Comparison of ENCODE assay signal across 10 cellular contexts in genomic region chr20:6053776-6054688, GRCh38. TPM values are rescaled to one million over a fixed set of nuclear protein-coding genes. Genes with fewer than 3 reads are reported as not detected.
DNase-seq lines count a peak whose midpoint lies in the region; ATAC-seq and TF ChIP-seq lines count a peak whose summit lies in the region.
"Had no signal": no experiment of that assay in that cellular context is flagged by ENCODE, and none has a peak within 500 bp of the region (broad histone marks: within the 10 kb centered on the region; RNA-seq: fewer than 3 reads in every experiment).

Gene LRRN4, minus strand, starts transcription at chr20:6054060. Its CDS starts 1,261 bp downstream, at chr20:6052799.

- no peak within 1 kb of the TSS for H3K27ac Mint-ChIP-seq in naive thymus-derived CD4-positive, alpha-beta T cell

- no peaks in the 10 kb centered on the region for H3K9me3 Mint-ChIP-seq in naive thymus-derived CD4-positive, alpha-beta T cell

- peaks cover 0 to 5% (median 0%) of the 10 kb centered on the region in 5 donors for H3K36me3 Mint-ChIP-seq in naive thymus-derived CD4-positive, alpha-beta T cell

- DNase-seq in ELR (ENCODE audit: low read depth) (peak; percentile 48), NCI-H146 (lab: John Stamatoyannopoulos, UW) (peak; percentile 80), astrocyte of the hippocampus (ENCODE audit: low read depth, low spot score) (peak; percentile 69), hypothalamus (lab: John Stamatoyannopoulos, UW) (no peak), colonic mucosa (no peak), middle frontal gyrus (ENCODE audit: extremely low spot score, low spot score) (no peak)
- DNase-seq in naive thymus-derived CD4-positive, alpha-beta T cell = no peak
- DNase-seq: NCI-H1694 had no signal

- no peaks in the 10 kb centered on the region for H3K27me3 ChIP-seq in naive thymus-derived CD4-positive, alpha-beta T cell (ENCODE audit: control insufficient read depth in 2 of 2, insufficient read depth in 2 of 2, low read length in 2 of 2)
- peaks cover 18% of the 10 kb centered on the region for H3K27me3 ChIP-seq in colonic mucosa

- H3K27me3 Mint-ChIP-seq in naive thymus-derived CD4-positive, alpha-beta T cell = peaks cover 18 to 51% (median 38%) of the 10 kb centered on the region in 5 donors

- CTCF ChIA-PET in naive thymus-derived CD4-positive, alpha-beta T cell (lab: Charles Lee) = no interaction called here

- POLR2A ChIA-PET in naive thymus-derived CD4-positive, alpha-beta T cell (lab: Charles Lee) = no interaction called here

- no peaks in the 10 kb centered on the region for H3K36me3 ChIP-seq in naive thymus-derived CD4-positive, alpha-beta T cell (ENCODE audit: control insufficient read depth in 2 of 3, insufficient read depth in 3 of 3, low read length in 3 of 3)
- no peaks in the 10 kb centered on the region for H3K36me3 ChIP-seq in colonic mucosa

- H3K4me1 Mint-ChIP-seq in naive thymus-derived CD4-positive, alpha-beta T cell = peaks cover 0 to 13% (median 7%) of the 10 kb centered on the region in 7 donors

- H3K4me3 ChIP-seq in naive thymus-derived CD4-positive, alpha-beta T cell (ENCODE audit: low read length) = no peak within 1 kb of the TSS
- no peak within 1 kb of the TSS for H3K4me3 ChIP-seq in colonic mucosa

- no peaks in the 10 kb centered on the region for H3K4me1 ChIP-seq in naive thymus-derived CD4-positive, alpha-beta T cell (ENCODE audit: control insufficient read depth in 2 of 2, insufficient read depth in 2 of 2, low read length in 2 of 2)
- H3K4me1 ChIP-seq in colonic mucosa = peaks cover 8% of the 10 kb centered on the region

- no peaks in the 10 kb centered on the region for H3K9me3 ChIP-seq in naive thymus-derived CD4-positive, alpha-beta T cell (ENCODE audit: control insufficient read depth in 2 of 3, low read length in 3 of 3)
- H3K9me3 ChIP-seq in colonic mucosa = no peaks in the 10 kb centered on the region

- H3K27ac ChIP-seq in naive thymus-derived CD4-positive, alpha-beta T cell (ENCODE audit: low read depth, low read length) = no peak within 1 kb of the TSS
- H3K27ac ChIP-seq in colonic mucosa = no peak within 1 kb of the TSS

- no peak for ATAC-seq in naive thymus-derived CD4-positive, alpha-beta T cell
- no peak for ATAC-seq in HG02678 (IDR thresholded peaks at IDR 0.05; ENCODE audit: unreplicated experiment)

- H3K9ac ChIP-seq in colonic mucosa (ENCODE audit: low read depth in 2 of 2, low read length in 2 of 2) = no peak within 1 kb of the TSS

- TF ChIP-seq CTCF in colonic mucosa (IDR thresholded peaks at IDR 0.05) = no peak

- H3K4me3 Mint-ChIP-seq in naive thymus-derived CD4-positive, alpha-beta T cell = peak within 1 kb of the TSS; percentile 28 to 82 (median 62)

- intact Hi-C loops in naive thymus-derived CD4-positive, alpha-beta T cell (cut with micrococcal nuclease) = no loop called here
- intact Hi-C loops in colonic mucosa (cut with DNase I) = no loop called here

RNA-seq across cellular contexts. Expression of gene LRRN4, which starts in this region (rescaled TPM):
- not detected for total RNA-seq in naive thymus-derived CD4-positive, alpha-beta T cell
- not detected for polyA plus RNA-seq in naive thymus-derived CD4-positive, alpha-beta T cell
- not detected for total RNA-seq in colonic mucosa
- total RNA-seq: mononuclear cell had no signal

Comparison
In these comparisons a context has a peak if more than half of its experiments do, and no peak if none do; other contexts are left out.
1. DNase-seq: peak in ELR (single experiment), NCI-H146 (single experiment) and astrocyte of the hippocampus (single experiment); none in naive thymus-derived CD4-positive, alpha-beta T cell (0 of 9), hypothalamus (0 of 51), colonic mucosa (single experiment) and middle frontal gyrus (single experiment).